ENCODE assay signal across 25 cellular contexts in genomic region chr5:82909816-82910215, GRCh38.
"Had no signal": no experiment of that assay in that cellular context is flagged by ENCODE, and none has a peak within 500 bp of the region (broad histone marks: within the 10 kb centered on the region; RNA-seq: fewer than 3 reads in every experiment).

No MANE protein-coding gene starts in this region.

- H2AFZ ChIP-seq: neural progenitor cell had no signal

- H3K9me3 ChIP-seq: esophagus squamous epithelium, mucosa of descending colon, prostate gland, right atrium auricular region, thoracic aorta, transverse colon, upper lobe of right lung, uterus had no signal

- ATAC-seq: heart right ventricle; left cardiac atrium; left lung; mucosa of descending colon; natural killer cell treated with Interleukin-12 subunit alpha and Interleukin-12 subunit beta and Interleukin-15 and Interleukin-18, amount 100 ng/mL, for 72 hours; sciatic nerve; stimulated activated memory B cell treated with anti-CD40 and anti-IgM and Interleukin-4, amounts not matched to agents 10 μg/mL and 1 μg/mL and 100 μg/mL, for 72 hours; upper lobe of right lung had no signal

- H3K4me3 ChIP-seq: coronary artery, esophagus squamous epithelium, heart right ventricle, left lung, mucosa of descending colon, neural progenitor cell, prostate gland, right atrium auricular region, spleen, thoracic aorta, transverse colon, upper lobe of right lung, uterus had no signal

- DNase-seq: dermis blood vessel endothelial cell; effector memory CD4-positive, alpha-beta T cell; esophagus squamous epithelium; glutamatergic neuron; heart right ventricle; hippocampal formation; left cardiac atrium; left lung; mesenchymal stem cell; mucosa of descending colon; naive B cell; nucleus accumbens; spleen; stimulated activated CD4-positive, alpha-beta T cell treated with anti-CD3 and anti-CD28 coated beads, Interleukin-4, amount 100 ng/mL, for 4 hours; transverse colon; upper lobe of right lung; uterus had no signal

- H3K4me2 ChIP-seq: neural progenitor cell had no signal

- H3K27me3 ChIP-seq: esophagus squamous epithelium, heart right ventricle, left lung, neural progenitor cell, right atrium auricular region, spleen, transverse colon, upper lobe of right lung, uterus had no signal

- H3K27ac ChIP-seq: coronary artery, esophagus squamous epithelium, left lung, neural progenitor cell, prostate gland, right atrium auricular region, spleen, thoracic aorta, transverse colon, upper lobe of right lung, uterus had no signal

- H3K9ac ChIP-seq: neural progenitor cell had no signal

- H3K4me1 ChIP-seq: esophagus squamous epithelium, heart right ventricle, left lung, prostate gland, right atrium auricular region, spleen, transverse colon, upper lobe of right lung, uterus had no signal

- H3K36me3 ChIP-seq: esophagus squamous epithelium, heart right ventricle, left lung, neural progenitor cell, prostate gland, right atrium auricular region, spleen, thoracic aorta, transverse colon, upper lobe of right lung, uterus had no signal
